Comparison of ENCODE assay signal across 1 cellular context in genomic region chr7:138244606-138245005, GRCh38.
TF ChIP-seq lines count a peak whose summit lies in the region.

No MANE protein-coding gene starts in this region.

TF ChIP-seq in GM23338, 12 proteins besides CTCF, POLR2A, EP300 and RAD21 (continued from another document):
- TF ChIP-seq ZNF462 (CRISPR knock-in tag; IDR thresholded peaks at IDR 0.05) (no peak), EZH2phosphoT487 (IDR thresholded peaks at IDR 0.05; ENCODE audit: unreplicated experiment) (no peak), EZH2 (IDR thresholded peaks at IDR 0.05; ENCODE audit: low read depth, unreplicated experiment) (no peak), STAT1 (IDR thresholded peaks at IDR 0.05; ENCODE audit: unreplicated experiment) (no peak), JUNB (IDR thresholded peaks at IDR 0.05; ENCODE audit: unreplicated experiment) (no peak), REST (IDR thresholded peaks at IDR 0.05; ENCODE audit: unreplicated experiment) (no peak)
